In the genomic region with DNA sequence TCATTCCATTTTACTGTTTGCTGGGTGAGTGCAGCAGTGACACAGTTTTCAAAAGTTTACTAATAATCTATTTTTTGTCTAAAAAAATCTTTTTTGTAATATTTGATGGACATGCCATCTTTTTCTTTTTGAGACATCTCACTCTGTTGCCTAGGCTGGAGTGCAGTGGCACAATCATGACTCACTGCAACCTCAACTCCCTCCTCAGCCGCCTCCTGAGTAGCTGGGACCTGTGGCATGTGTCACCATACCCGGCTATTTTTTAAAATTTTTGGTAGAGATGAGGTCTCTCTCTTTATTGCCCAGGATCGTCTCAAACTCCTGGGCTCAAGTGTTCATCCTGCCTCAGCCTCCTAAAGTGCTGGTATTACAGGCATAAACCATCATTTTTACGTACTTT, we compare ENCODE assay signal across 22 cellular contexts.
"Had no signal": no experiment of that assay in that cellular context is flagged by ENCODE, and none has a peak within 500 bp of the region (broad histone marks: within the 10 kb centered on the region; RNA-seq: fewer than 3 reads in every experiment).

No MANE protein-coding gene starts in this region.

- H3K4me3 Mint-ChIP-seq: activated B cell treated with CpG ODN at 0.5 μM for 24 hours; activated naive CD4-positive, alpha-beta T cell treated with anti-CD3 and anti-CD28 coated beads for 36 hours; activated naive CD8-positive, alpha-beta T cell; activated T-cell treated with anti-CD3 and anti-CD28 coated beads, Interleukin-2, amount 50 U/mL, for 4 hours; T-helper 1 cell treated with Interleukin-12 subunit alpha and Interleukin-12 subunit beta and Interleukin-4 antibody, amounts not matched to agents 30 μg/mL and 1 μg/mL, for 36 hours had no signal

- DNase-seq: activated B cell treated with CpG ODN at 0.5 μM for 24 hours; activated CD4-positive, alpha-beta T cell treated with anti-CD3 and anti-CD28 coated beads for 1 hour; activated CD4-positive, alpha-beta T cell treated with anti-CD3 and anti-CD28 coated beads, Interleukin-2, amount 50 U/mL, for 1 hour; activated CD8-positive, alpha-beta memory T cell treated with anti-CD3 and anti-CD28 coated beads for 24 hours; activated gamma-delta T cell; activated naive CD4-positive, alpha-beta T cell treated with anti-CD3 and anti-CD28 coated beads for 36 hours; activated T-cell treated with anti-CD3 and anti-CD28 coated beads, Interleukin-2, amount 50 U/mL, for 4 hours; adrenal gland; anterior cingulate cortex; caudate nucleus; colonic mucosa; NCI-H1105 treated with DMSO at 0.1 percent for 48 hours; NCI-H1436 treated with DMSO at 0.1 percent for 48 hours; NCI-H187; NCI-H2081; NCI-H446; NCI-H524; Peyer's patch; SHP77 had no signal

- H3K27ac Mint-ChIP-seq: activated B cell treated with CpG ODN at 0.5 μM for 24 hours; activated naive CD4-positive, alpha-beta T cell treated with anti-CD3 and anti-CD28 coated beads for 36 hours; activated naive CD8-positive, alpha-beta T cell; T-helper 1 cell treated with Interleukin-12 subunit alpha and Interleukin-12 subunit beta and Interleukin-4 antibody, amounts not matched to agents 30 μg/mL and 1 μg/mL, for 36 hours had no signal

- H3K9me3 Mint-ChIP-seq: activated B cell treated with CpG ODN at 0.5 μM for 24 hours; activated naive CD4-positive, alpha-beta T cell treated with anti-CD3 and anti-CD28 coated beads for 36 hours; activated T-cell treated with anti-CD3 and anti-CD28 coated beads, Interleukin-2, amount 50 U/mL, for 4 hours; T-helper 1 cell treated with Interleukin-12 subunit alpha and Interleukin-12 subunit beta and Interleukin-4 antibody, amounts not matched to agents 30 μg/mL and 1 μg/mL, for 36 hours had no signal

- ATAC-seq: activated T-cell treated with anti-CD3 and anti-CD28 coated beads, Interleukin-2, amount 50 U/mL, for 4 hours; SK-N-SH treated with all-trans-retinoic acid at 6 μM for 48 hours had no signal

- H3K27me3 Mint-ChIP-seq: activated B cell treated with CpG ODN at 0.5 μM for 24 hours; activated naive CD8-positive, alpha-beta T cell had no signal
